Comparison of ENCODE assay signal across 9 cellular contexts in the genomic region with DNA sequence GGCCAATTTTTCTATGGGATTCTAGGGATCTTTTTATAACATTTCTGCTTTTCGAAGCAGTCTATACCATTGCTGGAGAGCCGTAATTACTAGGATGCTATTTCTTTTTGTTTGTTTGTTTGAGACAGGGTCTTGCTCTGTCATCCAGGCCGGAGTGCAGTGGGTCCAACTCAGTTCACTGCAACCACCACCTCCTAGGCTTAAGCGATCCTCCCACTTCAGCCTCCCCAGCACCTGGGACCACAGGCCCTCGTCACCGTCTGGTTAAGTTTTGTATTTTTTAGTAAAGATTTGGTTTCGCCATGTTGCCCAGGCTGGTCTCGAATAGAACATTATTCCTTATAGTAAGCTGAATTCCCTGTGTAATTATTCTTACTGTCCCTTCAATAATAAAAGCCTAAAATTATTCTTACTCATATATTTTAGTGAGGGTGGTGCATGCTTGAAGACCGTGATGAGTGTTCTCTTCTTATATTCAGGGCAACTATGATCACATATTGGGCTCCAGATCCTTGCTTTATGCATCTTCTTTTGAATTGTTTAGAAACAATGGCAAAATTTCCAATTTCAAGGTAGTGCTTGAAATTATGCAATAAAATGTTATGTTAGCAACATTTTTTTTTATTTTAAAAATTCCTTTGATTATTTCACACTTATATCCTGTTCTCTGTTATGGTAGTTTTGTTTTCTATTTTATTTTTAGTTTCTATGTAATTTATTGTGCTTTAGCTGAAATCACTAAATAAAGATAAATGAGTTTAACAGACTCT.
DNase-seq lines count a peak whose midpoint lies in the region; ATAC-seq and TF ChIP-seq lines count a peak whose summit lies in the region.
"Had no signal": no experiment of that assay in that cellular context is flagged by ENCODE, and none has a peak within 500 bp of the region (broad histone marks: within the 10 kb centered on the region; RNA-seq: fewer than 3 reads in every experiment).

No MANE protein-coding gene starts in this region.

- H3K27me3 ChIP-seq in HAP-1 (ENCODE audit: low read depth) (no peaks in the 10 kb centered on the region), foreskin keratinocyte (no peaks in the 10 kb centered on the region), skeletal muscle satellite cell (ENCODE audit: control insufficient read depth, insufficient read depth, low read length) (no peaks in the 10 kb centered on the region)

- in situ Hi-C loops in HAP-1 (cut with MboI; ENCODE audit: low sequenced_read_pairs) (loop anchor here (5.0 kb wide), 1 partner anchor 171 kb away; a partner anchor contains a TSS), G401 (cut with HindIII; ENCODE audit: low sequenced_read_pairs) (no loop called here)

- TF ChIP-seq CTCF in foreskin keratinocyte (conservative IDR thresholded peaks at IDR 0.05) = no peak

- H3K4me3 ChIP-seq in HAP-1 (peak overlapping the region; percentile 43), skeletal muscle satellite cell (ENCODE audit: low read length) (peak overlapping the region; percentile 72)

- H3K27ac Mint-ChIP-seq in T-cell = peak overlapping the region in 1 of 2 donors; percentile 94

- POLR2A ChIA-PET in T-cell (lab: Charles Lee) = no interaction called here

- no peaks in the 10 kb centered on the region for H3K36me3 Mint-ChIP-seq in T-cell

- peak overlapping the region; percentile 76 to 91 (median 83) for H3K4me3 Mint-ChIP-seq in T-cell

- H3K4me1 Mint-ChIP-seq in T-cell = peaks cover 23 to 47% (median 47%) of the 10 kb centered on the region in 3 donors

- H3K4me2 ChIP-seq in skeletal muscle satellite cell (ENCODE audit: low read length) = peak overlapping the region; percentile 82

- peak overlapping the region; percentile 75 for H3K9ac ChIP-seq in skeletal muscle satellite cell (ENCODE audit: low read depth, low read length)

- CTCF ChIA-PET in T-cell (lab: Charles Lee) = interaction anchor here (0.6 to 0.7 kb wide), 2 partner anchors 37 to 355 kb away, joined by 3 read pairs; no protein-coding TSS in a partner anchor

- H3K27ac ChIP-seq in foreskin keratinocyte = peak overlapping the region; percentile 73

- no peaks in the 10 kb centered on the region for H3K9me3 ChIP-seq in HAP-1
- H3K9me3 ChIP-seq in skeletal muscle satellite cell (replicated peaks; ENCODE audit: low read length) = no peaks in the 10 kb centered on the region

- peaks cover 41% of the 10 kb centered on the region for H3K4me1 ChIP-seq in HAP-1
- H3K4me1 ChIP-seq in foreskin keratinocyte = peaks cover 22% of the 10 kb centered on the region
- peaks cover 10% of the 10 kb centered on the region for H3K4me1 ChIP-seq in skeletal muscle satellite cell (ENCODE audit: control insufficient read depth, insufficient read depth, low read length)

- no peaks in the 10 kb centered on the region for H3K27me3 Mint-ChIP-seq in T-cell

- no peaks in the 10 kb centered on the region for H3K36me3 ChIP-seq in HAP-1 (replicated peaks)
- H3K36me3 ChIP-seq in skeletal muscle satellite cell (ENCODE audit: insufficient read depth, low read length) = no peaks in the 10 kb centered on the region

- no peak for DNase-seq in HAP-1 (ENCODE audit: low spot score in 2 of 2)
- DNase-seq in T-cell = no peak
- no peak for DNase-seq in foreskin keratinocyte
- no peak for DNase-seq in NCI-H69 (lab: John Stamatoyannopoulos, UW)
- DNase-seq in globus pallidus (ENCODE audit: low spot score) = no peak
- DNase-seq in stimulated activated CD4-positive, alpha-beta T cell treated with anti-CD3 and anti-CD28 coated beads, Interleukin-2, amount 100 ng/mL, for 48 hours = no peak
- no peak for DNase-seq in G401 (ENCODE audit: low spot score)
- DNase-seq: NCI-H1048 had no signal

- no peaks in the 10 kb centered on the region for H3K9me3 Mint-ChIP-seq in T-cell

- ATAC-seq in T-cell (replicated peaks in 1 of 4) = no peak
- no peak for ATAC-seq in foreskin keratinocyte
